Comparison of ENCODE assay signal across 18 cellular contexts in the genomic region with DNA sequence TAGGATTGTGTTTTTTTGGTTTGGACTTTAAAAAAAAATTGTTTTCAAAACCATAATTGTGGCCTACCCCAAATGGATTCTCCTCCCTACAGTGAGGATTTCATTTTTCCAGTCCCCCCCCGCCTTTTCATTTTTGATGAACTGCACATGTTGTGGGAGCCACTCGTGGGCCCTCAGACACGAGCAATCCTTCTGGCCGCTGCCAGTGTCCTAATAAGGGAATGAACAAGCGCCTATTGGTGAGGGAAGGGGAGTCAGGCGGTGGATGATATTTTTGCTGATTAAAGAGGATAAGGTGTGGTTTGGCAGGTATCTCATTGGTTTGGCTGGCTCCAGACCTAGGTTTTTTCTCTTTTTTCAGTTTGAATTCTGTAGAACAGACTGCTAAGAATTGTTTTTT.
DNase-seq lines count a peak whose midpoint lies in the region; ATAC-seq and TF ChIP-seq lines count a peak whose summit lies in the region.
"Had no signal": no experiment of that assay in that cellular context is flagged by ENCODE, and none has a peak within 500 bp of the region (broad histone marks: within the 10 kb centered on the region; RNA-seq: fewer than 3 reads in every experiment).

No MANE protein-coding gene starts in this region.

- 41 to 46% methylated on average over 6 of the region's 6 CpGs for WGBS in GM23248 (ENCODE audit: low coverage in 1 of 2, low lambda C conversion rate in 2 of 2, missing lambda C conversion rate in 2 of 2), 2 experiments
- 74% methylated on average over 6 of the region's 6 CpGs for WGBS in hepatocyte (ENCODE audit: low lambda C conversion rate, missing lambda C conversion rate)
- WGBS in ovary, 3 donors, result 16 to 34% (median 32%) methylated on average over 6 of the region's 6 CpGs

- H3K27ac ChIP-seq in GM23248, result peak overlapping the region; percentile 78
- H3K27ac ChIP-seq in hepatocyte, result peak overlapping the region; percentile 30
- H3K27ac ChIP-seq in ovary, result peak overlapping the region in 1 of 2 donors; percentile 47
- H3K27ac ChIP-seq: brain microvascular endothelial cell, pancreas had no signal

- TF ChIP-seq CTCF in astrocyte of the spinal cord (IDR thresholded peaks at IDR 0.05; ENCODE audit: low read depth, low read length) (no peak), hepatocyte (IDR thresholded peaks at IDR 0.05; ENCODE audit: poor library complexity) (no peak), ovary (IDR thresholded peaks at IDR 0.05) (no peak)

- H3K27me3 ChIP-seq in GM23248 (replicated peaks; ENCODE audit: insufficient read depth) (no peaks in the 10 kb centered on the region), hepatocyte (no peaks in the 10 kb centered on the region), ovary (no peaks in the 10 kb centered on the region)
- H3K27me3 ChIP-seq: brain microvascular endothelial cell, pancreas had no signal

- H3K36me3 ChIP-seq in GM23248 (ENCODE audit: low read depth) (peaks cover 26% of the 10 kb centered on the region), hepatocyte (replicated peaks; ENCODE audit: insufficient read depth, low read depth) (no peaks in the 10 kb centered on the region), ovary (no peaks in the 10 kb centered on the region)
- H3K36me3 ChIP-seq: pancreas had no signal

- peaks cover 95% of the 10 kb centered on the region for H3F3A ChIP-seq in GM23248 (ENCODE audit: insufficient read depth)

- in situ Hi-C loops in GM23248 (cut with MboI), result no loop called here
- in situ Hi-C loops in astrocyte of the spinal cord (cut with HindIII; ENCODE audit: low sequenced_read_pairs), result no loop called here

- peak overlapping the region; percentile 35 for H3K4me2 ChIP-seq in GM23248 (ENCODE audit: unreplicated experiment)
- H3K4me2 ChIP-seq in hepatocyte, result no peak overlapping the region

- H3K4me3 ChIP-seq in GM23248 (no peak overlapping the region), astrocyte of the spinal cord (ENCODE audit: low read depth, low read length) (no peak overlapping the region), hepatocyte (no peak overlapping the region), ovary (no peak overlapping the region)
- H3K4me3 ChIP-seq: pancreas had no signal

- ATAC-seq in GM19463 (IDR thresholded peaks at IDR 0.05; ENCODE audit: unreplicated experiment), result no peak
- ATAC-seq: stimulated activated naive CD8-positive, alpha-beta T cell treated with anti-CD3 and anti-CD28 coated beads, Interleukin-15, Interleukin-2, amounts not matched to agents 100 U/mL and 50 U/mL, for 24 hours had no signal

- H3K9me3 ChIP-seq in GM23248 (ENCODE audit: low read depth), result no peaks in the 10 kb centered on the region
- H3K9me3 ChIP-seq in hepatocyte (ENCODE audit: low read depth), result no peaks in the 10 kb centered on the region
- H3K9me3 ChIP-seq in ovary, result no peaks in the 10 kb centered on the region
- H3K9me3 ChIP-seq: pancreas had no signal

- H2AFZ ChIP-seq in GM23248 (no peak overlapping the region), hepatocyte (no peak overlapping the region)

- no peaks in the 10 kb centered on the region for H4K20me1 ChIP-seq in GM23248 (ENCODE audit: insufficient read depth)
- H4K20me1 ChIP-seq in hepatocyte (ENCODE audit: insufficient read depth, poor library complexity, severe bottlenecking), result no peaks in the 10 kb centered on the region

- peak; percentile 43 for DNase-seq in GM23248
- DNase-seq in astrocyte of the spinal cord (ENCODE audit: low read depth, low spot score), result peak; percentile 41
- no peak for DNase-seq in hepatocyte (ENCODE audit: low spot score)
- DNase-seq in ovary, result peak in 3 of 5 donors; percentile 52 to 62 (median 60)
- DNase-seq in NCI-H187 treated with DMSO at 0.1 percent for 48 hours (lab: John Stamatoyannopoulos, UW), result no peak
- DNase-seq in SHP77 treated with DMSO at 0.1 percent for 48 hours (lab: John Stamatoyannopoulos, UW), result no peak
- DNase-seq in activated gamma-delta T cell (lab: John Stamatoyannopoulos, UW), result no peak
- DNase-seq: activated CD4-positive, alpha-beta memory T cell treated with anti-CD3 and anti-CD28 coated beads for 36 hours; brain microvascular endothelial cell; COR-L47; GDM1; NCI-H2029 treated with DMSO at 0.1 percent for 48 hours; NCI-H526; OCI-M1; stimulated activated CD4-positive, alpha-beta T cell treated with anti-CD3 and anti-CD28 coated beads, Interleukin-12 subunit alpha, Interleukin-12 subunit beta, amount 100 ng/mL, for 4 hours; stimulated activated naive CD8-positive, alpha-beta T cell treated with anti-CD3 and anti-CD28 coated beads, Interleukin-15, Interleukin-2, amounts not matched to agents 100 U/mL and 50 U/mL, for 24 hours had no signal

- no peak for TF ChIP-seq POLR2A in ovary (IDR thresholded peaks at IDR 0.05)

- peak overlapping the region; percentile 41 for H3K9ac ChIP-seq in GM23248

- H3K79me2 ChIP-seq in GM23248 (ENCODE audit: insufficient read depth), result peaks cover 96% of the 10 kb centered on the region
- H3K79me2 ChIP-seq in hepatocyte, result peaks cover 91% of the 10 kb centered on the region

- no peak for TF ChIP-seq EP300 in ovary (IDR thresholded peaks at IDR 0.05)

- intact Hi-C loops in ovary (cut with DNase I), result no loop called here

- peaks cover 64% of the 10 kb centered on the region for H3K4me1 ChIP-seq in GM23248 (ENCODE audit: insufficient read depth)
- H3K4me1 ChIP-seq in hepatocyte (ENCODE audit: insufficient read depth), result peaks cover 22% of the 10 kb centered on the region
- peaks cover 28% of the 10 kb centered on the region for H3K4me1 ChIP-seq in ovary (ENCODE audit: insufficient read depth)

- H3K9me2 ChIP-seq in GM23248 (ENCODE audit: insufficient read depth) (no peaks in the 10 kb centered on the region), hepatocyte (replicated peaks; ENCODE audit: insufficient read depth) (no peaks in the 10 kb centered on the region)

Comparison
In these comparisons a context has a peak if more than half of its experiments do, and no peak if none do; other contexts are left out.
1. DNase-seq: peak in GM23248 (single experiment), astrocyte of the spinal cord (single experiment) and ovary (3 of 5); none in hepatocyte (single experiment), NCI-H187 treated with DMSO at 0.1 percent for 48 hours (single experiment), SHP77 treated with DMSO at 0.1 percent for 48 hours (single experiment) and activated gamma-delta T cell (single experiment).